In the genomic region with DNA sequence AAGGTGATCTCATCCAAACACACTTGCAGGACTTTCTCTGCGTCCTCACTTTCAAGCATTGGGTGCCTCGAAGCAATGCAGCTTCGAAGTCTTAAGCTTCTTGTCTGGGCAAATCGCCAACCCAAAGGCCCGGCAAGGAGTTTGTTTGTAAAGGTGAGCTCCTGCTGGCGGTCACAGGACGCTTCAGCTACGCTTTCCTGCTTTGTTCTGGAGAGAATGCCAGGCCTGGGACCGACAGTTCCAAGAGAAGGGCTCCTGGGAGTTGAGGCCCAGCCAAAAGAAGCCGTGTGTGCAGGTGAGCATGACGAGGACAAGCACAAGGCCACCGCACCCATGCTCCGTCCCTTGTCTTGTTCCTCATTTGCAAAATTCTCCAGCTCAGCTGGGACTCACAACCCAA, we compare ENCODE assay signal across 16 cellular contexts.
"Had no signal": no experiment of that assay in that cellular context is flagged by ENCODE, and none has a peak within 500 bp of the region (broad histone marks: within the 10 kb centered on the region; RNA-seq: fewer than 3 reads in every experiment).

No MANE protein-coding gene starts in this region.

- H3K36me3 ChIP-seq: gastroesophageal sphincter, neural progenitor cell, sigmoid colon, upper lobe of right lung, WERI-Rb-1 had no signal

- H3K4me3 ChIP-seq: gastroesophageal sphincter, neural progenitor cell, psoas muscle, sigmoid colon, upper lobe of right lung had no signal

- H3K9me3 ChIP-seq: gastroesophageal sphincter, psoas muscle, sigmoid colon, upper lobe of right lung had no signal

- H3K9ac ChIP-seq: neural progenitor cell had no signal

- H3K4me2 ChIP-seq: neural progenitor cell had no signal

- DNase-seq: activated CD4-positive, alpha-beta T cell treated with anti-CD3 and anti-CD28 coated beads for 4 hours; activated naive CD4-positive, alpha-beta T cell; anterior cingulate cortex; effector memory CD8-positive, alpha-beta T cell; erythroblast; naive B cell; psoas muscle; sigmoid colon; stimulated activated CD4-positive, alpha-beta T cell treated with anti-CD3 and anti-CD28 coated beads, Interleukin-1b, Interleukin-23, amount 100 ng/mL, for 48 hours; stimulated activated naive CD8-positive, alpha-beta T cell treated with anti-CD3 and anti-CD28 coated beads, Interleukin-15, amount 100 ng/mL, for 72 hours; T-helper 1 cell; upper lobe of right lung; WERI-Rb-1 had no signal

- H3K27me3 ChIP-seq: gastroesophageal sphincter, neural progenitor cell, sigmoid colon, upper lobe of right lung had no signal

- ATAC-seq: effector memory CD8-positive, alpha-beta T cell; gastroesophageal sphincter; left lobe of liver; psoas muscle; stimulated activated naive CD8-positive, alpha-beta T cell treated with anti-CD3 and anti-CD28 coated beads, Interleukin-15, amount 100 ng/mL, for 72 hours; upper lobe of right lung had no signal

- H3K27ac ChIP-seq: gastroesophageal sphincter, neural progenitor cell, psoas muscle, sigmoid colon, upper lobe of right lung, WERI-Rb-1 had no signal

- H3K4me1 ChIP-seq: gastroesophageal sphincter, neural progenitor cell, psoas muscle, sigmoid colon, upper lobe of right lung had no signal
